In the genomic region with DNA sequence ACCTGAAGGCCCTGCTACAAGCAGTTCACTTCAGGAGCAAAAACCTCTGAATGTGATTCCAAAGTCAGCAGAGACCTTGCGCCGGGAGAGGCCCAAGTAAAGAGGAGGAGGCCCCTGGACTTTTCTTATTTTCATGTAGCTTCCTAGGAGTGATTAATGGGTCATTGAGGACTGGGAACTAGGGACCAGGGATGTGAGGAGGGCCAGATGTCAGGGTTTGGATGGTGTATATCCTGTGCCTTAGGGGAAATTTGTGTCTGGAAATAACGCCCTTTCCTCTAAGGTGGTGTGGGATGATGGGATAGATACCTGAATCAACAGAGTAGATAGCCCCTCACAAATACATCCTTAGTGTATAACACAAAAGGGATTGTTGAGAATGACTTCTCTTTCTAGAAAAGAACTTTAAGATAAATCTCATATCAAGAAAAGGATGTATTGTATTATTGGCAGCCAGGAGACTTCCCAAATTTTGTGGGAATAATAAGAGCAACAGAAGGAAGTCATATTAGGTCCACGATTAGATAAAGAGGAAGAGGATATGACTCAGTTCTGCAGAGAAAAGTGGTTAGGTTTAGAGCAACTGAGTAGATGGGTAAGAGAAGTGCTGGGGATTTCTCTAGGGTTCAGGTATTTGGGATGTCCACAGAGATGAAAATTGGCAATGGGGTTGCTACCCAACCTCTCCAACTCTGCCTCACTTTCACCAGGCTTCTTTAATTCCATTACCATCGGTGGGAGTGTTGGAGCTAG, we compare ENCODE assay signal across 15 cellular contexts. TPM values are rescaled to one million over a fixed set of nuclear protein-coding genes. Genes with fewer than 3 reads are reported as not detected.
A peak's percentile ranks its signal among the peaks of the same experiment; 100 is the strongest.
DNase-seq lines count a peak whose midpoint lies in the region; ATAC-seq, FAIRE-seq and TF ChIP-seq lines count a peak whose summit lies in the region.
"Had no signal": no experiment of that assay in that cellular context is flagged by ENCODE, and none has a peak within 500 bp of the region (broad histone marks: within the 10 kb centered on the region; RNA-seq: fewer than 3 reads in every experiment).

No MANE protein-coding gene starts in this region.

- POLR2A ChIA-PET in SK-N-SH (lab: Yijun Ruan, JAX) = interaction anchor here (0.6 to 0.8 kb wide), 2 partner anchors 9 to 154 kb away, joined by 3 read pairs; no protein-coding TSS in a partner anchor
- POLR2A ChIA-PET in endothelial cell of umbilical vein (lab: Charles Lee) = no interaction called here

- H3K9ac ChIP-seq in SK-N-SH = no peak overlapping the region
- no peak overlapping the region for H3K9ac ChIP-seq in endothelial cell of umbilical vein (replicated peaks; ENCODE audit: extremely low read depth, insufficient read depth, low read length)
- H3K9ac ChIP-seq: parathyroid adenoma had no signal

- H3K4me2 ChIP-seq in SK-N-SH = no peak overlapping the region; the same call in 1 of the 2 replicates
- H3K4me2 ChIP-seq in endothelial cell of umbilical vein (ENCODE audit: insufficient read depth, low read length) = peak overlapping the region; percentile 10
- H3K4me2 ChIP-seq: GM23338 had no signal

- H3K4me3 ChIP-seq in SK-N-SH (ENCODE audit: low read depth in 2 of 2, low read length in 1 of 2) = no peak overlapping the region
- H3K4me3 ChIP-seq in endothelial cell of umbilical vein (replicated peaks in 1 of 3; ENCODE audit: insufficient read depth in 1 of 3, low read depth in 1 of 3, low read length in 3 of 3) = no peak overlapping the region
- H3K4me3 ChIP-seq in gastrocnemius medialis = peak overlapping the region in 2 of 4 donors; percentile 24 to 41
- H3K4me3 ChIP-seq in vagina = no peak overlapping the region
- H3K4me3 ChIP-seq: GM23338 had no signal

- H3K9me3 ChIP-seq in SK-N-SH = no peaks in the 10 kb centered on the region
- no peaks in the 10 kb centered on the region for H3K9me3 ChIP-seq in endothelial cell of umbilical vein (replicated peaks; ENCODE audit: control insufficient read depth, insufficient read depth, low read length)
- H3K9me3 ChIP-seq in gastrocnemius medialis = no peaks in the 10 kb centered on the region
- H3K9me3 ChIP-seq in vagina = no peaks in the 10 kb centered on the region

- intact Hi-C loops in endothelial cell of umbilical vein (cut with micrococcal nuclease) = loop anchor here (5.0 kb wide), 1 partner anchor 65 kb away; a partner anchor contains a TSS
- intact Hi-C loops in gastrocnemius medialis (cut with DNase I; ENCODE audit: low total_unique reads) = no loop called here
- intact Hi-C loops in vagina (cut with DNase I) = no loop called here

- in situ Hi-C loops in gastrocnemius medialis (cut with MboI; ENCODE audit: low sequenced_read_pairs in 4 of 4) = no loop called here

- H3K9me2 ChIP-seq in SK-N-SH = no peaks in the 10 kb centered on the region

- no peak for TF ChIP-seq RAD21 in SK-N-SH (IDR thresholded peaks at IDR 0.05; ENCODE audit: low read length)

- 71% methylated on average over 5 of the region's 5 CpGs for WGBS in SK-N-SH (ENCODE audit: low lambda C conversion rate)

- H3K36me3 ChIP-seq in SK-N-SH (replicated peaks in 1 of 2; ENCODE audit: control insufficient read depth in 1 of 2, insufficient read depth in 2 of 2, low read length in 1 of 2) = peaks cover 34 to 36% of the 10 kb centered on the region in 2 experiments
- peaks cover 15% of the 10 kb centered on the region in 2 experiments for H3K36me3 ChIP-seq in endothelial cell of umbilical vein (ENCODE audit: control insufficient read depth in 2 of 2, extremely low read depth in 1 of 2, insufficient read depth in 2 of 2, low read length in 2 of 2)
- peaks cover 0 to 24% of the 10 kb centered on the region in 2 donors for H3K36me3 ChIP-seq in gastrocnemius medialis
- peaks cover 0 to 24% of the 10 kb centered on the region in 2 donors for H3K36me3 ChIP-seq in vagina

- DNase-seq in SK-N-SH (no peak), RPMI7951 (ENCODE audit: low read depth) (peak; percentile 31), endothelial cell of umbilical vein (ENCODE audit: low read depth, low spot score) (peak; percentile 37), gastrocnemius medialis (no peak), NCI-H1092 (lab: John Stamatoyannopoulos, UW) (no peak), vagina (ENCODE audit: extremely low spot score in 2 of 2) (no peak), dedifferentiated amniotic fluid mesenchymal stem cell (ENCODE audit: extremely low spot score) (no peak)
- DNase-seq: activated effector memory CD4-positive, alpha-beta T cell treated with Interleukin-2 at 50 U/mL for 16 hours; NCI-H2081 treated with DMSO at 0.1 percent for 48 hours had no signal

- CTCF ChIA-PET in SK-N-SH (lab: Yijun Ruan, JAX) (no interaction called here), endothelial cell of umbilical vein (lab: Charles Lee) (interaction anchor here (1.0 kb wide), 1 partner anchor 76 kb away, joined by 3 read pairs; no protein-coding TSS in a partner anchor)

- dilution Hi-C loops in endothelial cell of umbilical vein (cut with MboI; ENCODE audit: extremely low pct_ligation_motif_present, low sequenced_read_pairs) = no loop called here

- no peak for TF ChIP-seq CTCF in SK-N-SH (IDR thresholded peaks at IDR 0.05)
- TF ChIP-seq CTCF in endothelial cell of umbilical vein (IDR thresholded peaks at IDR 0.05; ENCODE audit: extremely low read depth in 1 of 2, insufficient read depth in 1 of 2, low read depth in 1 of 2, low read length in 2 of 2) = no peak
- no peak for TF ChIP-seq CTCF in gastrocnemius medialis (IDR thresholded peaks at IDR 0.05 in 4 of 5, conservative IDR thresholded peaks at IDR 0.05 in 1 of 5)
- no peak for TF ChIP-seq CTCF in vagina (IDR thresholded peaks at IDR 0.05)

- BruUV-seq in endothelial cell of umbilical vein (replicated peaks; lab: Mats Ljungman, UMichigan) = no TSS peak

- H3K4me1 ChIP-seq in SK-N-SH (ENCODE audit: control insufficient read depth in 1 of 2, insufficient read depth in 2 of 2, low read depth in 1 of 2, low read length in 1 of 2) (no peaks in the 10 kb centered on the region), endothelial cell of umbilical vein (ENCODE audit: control insufficient read depth, extremely low read depth, insufficient read depth, low read length) (peaks cover 26% of the 10 kb centered on the region), gastrocnemius medialis (peaks cover 0 to 3% of the 10 kb centered on the region in 2 donors), vagina (no peaks in the 10 kb centered on the region)
- H3K4me1 ChIP-seq: parathyroid adenoma had no signal

- H3K9me1 ChIP-seq in endothelial cell of umbilical vein (replicated peaks; ENCODE audit: control insufficient read depth, extremely low read depth, insufficient read depth, low read length) = no peaks in the 10 kb centered on the region

- no peaks in the 10 kb centered on the region for H3K27me3 ChIP-seq in SK-N-SH (ENCODE audit: insufficient read depth)
- no peaks in the 10 kb centered on the region for H3K27me3 ChIP-seq in endothelial cell of umbilical vein (ENCODE audit: control insufficient read depth in 2 of 2, insufficient read depth in 2 of 2, low read length in 2 of 2)
- no peaks in the 10 kb centered on the region for H3K27me3 ChIP-seq in gastrocnemius medialis
- no peaks in the 10 kb centered on the region for H3K27me3 ChIP-seq in vagina

- ATAC-seq in SK-N-SH treated with all-trans-retinoic acid at 6 μM for 48 hours = peak; percentile 16
- ATAC-seq in gastrocnemius medialis = no peak

- FAIRE-seq in endothelial cell of umbilical vein (lab: Jason Lieb, UNC) = peak; percentile 92
- FAIRE-seq: A204.1, HepG2 had no signal

- H3F3A ChIP-seq in SK-N-SH (replicated peaks; ENCODE audit: insufficient read depth) = peaks cover 47% of the 10 kb centered on the region

- TF ChIP-seq EP300 in SK-N-SH (IDR thresholded peaks at IDR 0.05; ENCODE audit: borderline replicate concordance in 1 of 2, low read depth in 1 of 2, low read length in 1 of 2) = no peak

- H3K79me2 ChIP-seq in SK-N-SH (ENCODE audit: insufficient read depth) (no peaks in the 10 kb centered on the region), endothelial cell of umbilical vein (ENCODE audit: control insufficient read depth, insufficient read depth, low read length) (no peaks in the 10 kb centered on the region)
- H3K79me2 ChIP-seq: parathyroid adenoma had no signal

- peak overlapping the region in 1 of 2 experiments; percentile 29; a peak in 1 of 4 replicates for H3K27ac ChIP-seq in SK-N-SH (ENCODE audit: low read depth in 2 of 2, low read length in 1 of 2)
- H3K27ac ChIP-seq in endothelial cell of umbilical vein (ENCODE audit: insufficient read depth, low read depth, low read length) = peak overlapping the region; percentile 37
- H3K27ac ChIP-seq in gastrocnemius medialis = peak overlapping the region; percentile 68 to 87 (median 80)
- H3K27ac ChIP-seq in vagina = no peak overlapping the region
- H3K27ac ChIP-seq: parathyroid adenoma, VCaP had no signal

- H4K20me1 ChIP-seq in SK-N-SH (ENCODE audit: insufficient read depth) = 0 out of 2 replicates have a peak, but pooled peaks cover 6% of the 10 kb centered on the region
- H4K20me1 ChIP-seq in endothelial cell of umbilical vein (replicated peaks; ENCODE audit: control insufficient read depth, extremely low read depth, insufficient read depth, low read length) = no peaks in the 10 kb centered on the region

- H2AFZ ChIP-seq in SK-N-SH (ENCODE audit: low read depth) (no peak overlapping the region), endothelial cell of umbilical vein (ENCODE audit: low read depth, low read length) (no peak overlapping the region)
- H2AFZ ChIP-seq: GM23338, parathyroid adenoma had no signal

- TF ChIP-seq POLR2A in endothelial cell of umbilical vein (IDR thresholded peaks at IDR 0.05; ENCODE audit: low read depth, low read length) (no peak), gastrocnemius medialis (IDR thresholded peaks at IDR 0.05) (no peak), vagina (IDR thresholded peaks at IDR 0.05) (no peak)

RNA-seq across cellular contexts. Expression of a gene that starts 1.1 kb away (rescaled TPM):
- 1.5 and 1.7 TPM in 2 replicates for polyA plus RNA-seq in SK-N-SH (2012; rRNA removed)
- 0.42 and 0.60 TPM in 2 replicates for polyA plus RNA-seq in SK-N-SH (2012; cell fraction: cytosol; rRNA removed)
- 8.7 and 11.1 TPM in 2 replicates for polyA plus RNA-seq in SK-N-SH (2012; cell fraction: nucleus; rRNA removed)
- total RNA-seq in RPMI7951 (2014; rRNA removed; shearing (Covaris generic)) = 0.96 and 0.98 TPM in 2 replicates
- 4.6 and 5.9 TPM in 2 replicates for total RNA-seq in endothelial cell of umbilical vein
- 1.2 and 1.8 TPM in 2 replicates for polyA plus RNA-seq in endothelial cell of umbilical vein
- polyA plus RNA-seq in endothelial cell of umbilical vein (2011; cell fraction: cytosol; rRNA removed) = 0.30 and 0.41 TPM in 2 replicates
- polyA plus RNA-seq in endothelial cell of umbilical vein (2011; cell fraction: nucleus; rRNA removed) = 14.2 and 19.7 TPM in 2 replicates
- 1.0 and 1.3 TPM in 2 replicates for polyA plus RNA-seq in endothelial cell of umbilical vein (2012)
- polyA minus RNA-seq in endothelial cell of umbilical vein = 7.3 and 9.9 TPM in 2 replicates
- not detected for polyA minus RNA-seq in endothelial cell of umbilical vein (2011; cell fraction: cytosol; rRNA and poly(A)+ RNA removed)
- polyA minus RNA-seq in endothelial cell of umbilical vein (2011; cell fraction: nucleus; rRNA and poly(A)+ RNA removed) = 8.3 and 10.3 TPM in 2 replicates
- total RNA-seq in gastrocnemius medialis = 10 to 100 TPM in 1 of 4 donors, 1 to 10 TPM in 3; 2.4 to 17.1 (median 5.4) TPM
- 1.7 TPM for total RNA-seq in vagina

RNA-seq across cellular contexts. Expression of a gene that starts 19.2 kb away (rescaled TPM):
- polyA plus RNA-seq in SK-N-SH (2012; rRNA removed) = 210 and 288 TPM in 2 replicates
- polyA plus RNA-seq in SK-N-SH (2012; cell fraction: cytosol; rRNA removed) = 195 and 232 TPM in 2 replicates
- 380 and 614 TPM in 2 replicates for polyA plus RNA-seq in SK-N-SH (2012; cell fraction: nucleus; rRNA removed)
- 487 and 489 TPM in 2 replicates for total RNA-seq in RPMI7951 (2014; rRNA removed; shearing (Covaris generic))
- total RNA-seq in endothelial cell of umbilical vein = 465 and 466 TPM in 2 replicates
- 249 and 471 TPM in 2 replicates for polyA plus RNA-seq in endothelial cell of umbilical vein
- polyA plus RNA-seq in endothelial cell of umbilical vein (2011; cell fraction: cytosol; rRNA removed) = 291 and 329 TPM in 2 replicates
- polyA plus RNA-seq in endothelial cell of umbilical vein (2011; cell fraction: nucleus; rRNA removed) = 500 and 770 TPM in 2 replicates
- polyA plus RNA-seq in endothelial cell of umbilical vein (2012) = 328 and 381 TPM in 2 replicates
- 495 and 551 TPM in 2 replicates for polyA minus RNA-seq in endothelial cell of umbilical vein
- 379 TPM for polyA minus RNA-seq in endothelial cell of umbilical vein (2011; cell fraction: cytosol; rRNA and poly(A)+ RNA removed)
- 143 and 210 TPM in 2 replicates for polyA minus RNA-seq in endothelial cell of umbilical vein (2011; cell fraction: nucleus; rRNA and poly(A)+ RNA removed)
- 100 to 1,000 TPM in 1 of 4 donors, 10 to 100 TPM in 3; 90.5 to 101 (median 92.9) TPM for total RNA-seq in gastrocnemius medialis
- 171 TPM for total RNA-seq in vagina

RNA-seq across cellular contexts. Expression of a gene that starts 48.7 kb away (rescaled TPM):
- polyA plus RNA-seq in SK-N-SH (2012; rRNA removed) = 30.4 and 31.4 TPM in 2 replicates
- polyA plus RNA-seq in SK-N-SH (2012; cell fraction: cytosol; rRNA removed) = 17.0 and 20.9 TPM in 2 replicates
- polyA plus RNA-seq in SK-N-SH (2012; cell fraction: nucleus; rRNA removed) = 53.7 and 65.2 TPM in 2 replicates
- 19.7 and 23.2 TPM in 2 replicates for total RNA-seq in RPMI7951 (2014; rRNA removed; shearing (Covaris generic))
- 32.9 and 33.1 TPM in 2 replicates for total RNA-seq in endothelial cell of umbilical vein
- polyA plus RNA-seq in endothelial cell of umbilical vein = 24.7 and 26.5 TPM in 2 replicates
- 21.1 and 21.8 TPM in 2 replicates for polyA plus RNA-seq in endothelial cell of umbilical vein (2011; cell fraction: cytosol; rRNA removed)
- polyA plus RNA-seq in endothelial cell of umbilical vein (2011; cell fraction: nucleus; rRNA removed) = 58.9 and 62.9 TPM in 2 replicates
- 19.0 and 22.9 TPM in 2 replicates for polyA plus RNA-seq in endothelial cell of umbilical vein (2012)
- 39.9 and 46.3 TPM in 2 replicates for polyA minus RNA-seq in endothelial cell of umbilical vein
- 16.8 TPM for polyA minus RNA-seq in endothelial cell of umbilical vein (2011; cell fraction: cytosol; rRNA and poly(A)+ RNA removed)
- polyA minus RNA-seq in endothelial cell of umbilical vein (2011; cell fraction: nucleus; rRNA and poly(A)+ RNA removed) = 18.8 and 21.3 TPM in 2 replicates
- total RNA-seq in gastrocnemius medialis = 10 to 100 TPM in 1 of 4 donors, 1 to 10 TPM in 3; 7.1 to 10.2 (median 8.9) TPM
- 27.0 TPM for total RNA-seq in vagina

Comparison
In these comparisons a context has a peak if more than half of its experiments do, and no peak if none do; other contexts are left out.
1. DNase-seq: peak in RPMI7951 (single experiment) and endothelial cell of umbilical vein (single experiment); none in SK-N-SH (single experiment), gastrocnemius medialis (0 of 2), NCI-H1092 (single experiment), vagina (0 of 2) and dedifferentiated amniotic fluid mesenchymal stem cell (single experiment).